Comparison of ENCODE assay signal across 8 cellular contexts in genomic region chr3:51967384-51968174, GRCh38. TPM values are rescaled to one million over a fixed set of nuclear protein-coding genes. Genes with fewer than 3 reads are reported as not detected.
DNase-seq lines count a peak whose midpoint lies in the region; ATAC-seq and TF ChIP-seq lines count a peak whose summit lies in the region.

Gene PCBP4 (minus strand): TSS chr3:51967454. CDS start chr3:51961240, 6,214 bp downstream.

- H3K27me3 ChIP-seq in H7 (ENCODE audit: control insufficient read depth, insufficient read depth, low read length) (peaks cover 3% of the 10 kb centered on the region), PC-3 (ENCODE audit: low read length) (no peaks in the 10 kb centered on the region), ascending aorta (no peaks in the 10 kb centered on the region), right atrium auricular region (no peaks in the 10 kb centered on the region), trophoblast cell (ENCODE audit: insufficient read depth, low read length) (no peaks in the 10 kb centered on the region)

- CTCF ChIA-PET in PC-3 (lab: Charles Lee) = interaction anchor here (0.6 kb wide), 3 partner anchors 15 to 84 kb away, joined by 3 to 8 read pairs (median 4); partner anchors contain the start of gene ACY1

- no peak within 1 kb of the TSS for H3K23ac ChIP-seq in trophoblast cell (ENCODE audit: low read length)

- ATAC-seq in PC-3 = peak; percentile 69

- H3K27ac ChIP-seq in PC-3 (ENCODE audit: low read length) (no peak within 1 kb of the TSS), ascending aorta (peak within 1 kb of the TSS; percentile 95 to 96), right atrium auricular region (peak within 1 kb of the TSS; percentile 91 to 94), trophoblast cell (ENCODE audit: low read depth, low read length) (peak within 1 kb of the TSS; percentile 80)

- H3K9me2 ChIP-seq in PC-3 (replicated peaks; ENCODE audit: low read length) = no peaks in the 10 kb centered on the region

- peak within 1 kb of the TSS; percentile 70 for H3K4me3 ChIP-seq in H7 (ENCODE audit: insufficient read depth, low read depth, low read length)
- H3K4me3 ChIP-seq in PC-3 (ENCODE audit: low read length) = peak within 1 kb of the TSS; percentile 81
- H3K4me3 ChIP-seq in ascending aorta = peak within 1 kb of the TSS; percentile 87 to 90
- H3K4me3 ChIP-seq in right atrium auricular region = peak within 1 kb of the TSS; percentile 74 to 91
- H3K4me3 ChIP-seq in trophoblast cell (ENCODE audit: low read depth, low read length) = peak within 1 kb of the TSS; percentile 75

- H2BK120ac ChIP-seq in trophoblast cell (ENCODE audit: insufficient read depth, low read length, poor library complexity) = peak within 1 kb of the TSS; percentile 98

- no CpG with 5 or more reads among the region's 91 CpGs for WGBS in trophoblast cell (ENCODE audit: extremely low coverage, insufficient coverage, insufficient read length)

- peak within 1 kb of the TSS; percentile 66 for H3K9ac ChIP-seq in ES-I3 (ENCODE audit: low read depth, low read length)
- peak within 1 kb of the TSS; percentile 75 for H3K9ac ChIP-seq in PC-3 (ENCODE audit: low read length)
- peak within 1 kb of the TSS; percentile 75 for H3K9ac ChIP-seq in trophoblast cell (ENCODE audit: low read length)

- peak within 1 kb of the TSS; percentile 99 for H3K18ac ChIP-seq in trophoblast cell (ENCODE audit: low read length)

- peaks cover 21% of the 10 kb centered on the region for H3K79me2 ChIP-seq in PC-3 (ENCODE audit: low read length)
- peaks cover 10% of the 10 kb centered on the region for H3K79me2 ChIP-seq in trophoblast cell (ENCODE audit: control insufficient read depth, insufficient read depth, low read length, poor library complexity)

- H2BK12ac ChIP-seq in trophoblast cell (ENCODE audit: low read length) = peak within 1 kb of the TSS; percentile 80

- H4K8ac ChIP-seq in trophoblast cell (ENCODE audit: low read depth, low read length) = peak within 1 kb of the TSS; percentile 98

- TF ChIP-seq CTCF in PC-3 (conservative IDR thresholded peaks at IDR 0.05; ENCODE audit: low read depth, low read length) (no peak), ascending aorta (IDR thresholded peaks at IDR 0.05) (no peak), right atrium auricular region (IDR thresholded peaks at IDR 0.05) (no peak)

- BruUV-seq in PC-3 (replicated peaks; lab: Mats Ljungman, UMichigan) = no TSS peak

- H2AK5ac ChIP-seq in trophoblast cell (ENCODE audit: low read length) = peak within 1 kb of the TSS; percentile 94

- H4K20me1 ChIP-seq in PC-3 (ENCODE audit: low read length) = no peaks in the 10 kb centered on the region

- intact Hi-C loops in PC-3 (cut with micrococcal nuclease) (no loop called here), ascending aorta (cut with DNase I) (loop anchor here (1.0 to 10.0 kb wide), 3 partner anchors 11 to 1353 kb away; partner anchors contain the start of genes CISH, MAPKAPK3 and PARP3)

- POLR2A ChIA-PET in PC-3 (lab: Charles Lee; ENCODE audit: unreplicated experiment) = interaction anchor here (0.6 kb wide), 1 partner anchor 18 kb away, joined by 3 read pairs; no protein-coding TSS in a partner anchor

- H3K4ac ChIP-seq in trophoblast cell (ENCODE audit: low read depth, low read length) = peak within 1 kb of the TSS; percentile 87

- H3K36me3 ChIP-seq in ES-I3 (ENCODE audit: insufficient read depth, low read length) = no peaks in the 10 kb centered on the region
- H3K36me3 ChIP-seq in H7 (replicated peaks; ENCODE audit: control insufficient read depth, insufficient read depth, low read length) = no peaks in the 10 kb centered on the region; the same call in 1 of the 2 replicates
- no peaks in the 10 kb centered on the region for H3K36me3 ChIP-seq in PC-3 (ENCODE audit: low read depth, low read length)
- H3K36me3 ChIP-seq in ascending aorta = no peaks in the 10 kb centered on the region
- no peaks in the 10 kb centered on the region for H3K36me3 ChIP-seq in right atrium auricular region
- H3K36me3 ChIP-seq in trophoblast cell (ENCODE audit: control insufficient read depth in 1 of 2, insufficient read depth in 2 of 2, low read length in 2 of 2) = peaks cover 0 to 2% of the 10 kb centered on the region in 2 experiments

- peak within 1 kb of the TSS; percentile 92 for H2BK5ac ChIP-seq in trophoblast cell (ENCODE audit: low read depth, low read length, poor library complexity)

- peak within 1 kb of the TSS; percentile 98 for H4K12ac ChIP-seq in trophoblast cell (ENCODE audit: low read depth, low read length)

- H3K4me1 ChIP-seq in ES-I3 (ENCODE audit: insufficient read depth, low read length) (peaks cover 26% of the 10 kb centered on the region), PC-3 (ENCODE audit: insufficient read depth, low read length) (peaks cover 16% of the 10 kb centered on the region), ascending aorta (peaks cover 8 to 35% of the 10 kb centered on the region in 2 donors), right atrium auricular region (peaks cover 0 to 54% of the 10 kb centered on the region in 2 donors), trophoblast cell (ENCODE audit: control insufficient read depth in 1 of 2, insufficient read depth in 2 of 2, low read length in 2 of 2) (peaks cover 13 to 23% of the 10 kb centered on the region in 2 experiments)

- H3K14ac ChIP-seq in trophoblast cell (ENCODE audit: low read length) = peak within 1 kb of the TSS; percentile 100

- H2AFZ ChIP-seq in PC-3 (ENCODE audit: low read length) (peak within 1 kb of the TSS; percentile 64), trophoblast cell (ENCODE audit: insufficient read depth, low read length, poor library complexity) (peak within 1 kb of the TSS; percentile 93)

- H3K4me2 ChIP-seq in PC-3 (ENCODE audit: low read length) (peak within 1 kb of the TSS; percentile 100), trophoblast cell (ENCODE audit: low read length) (peak within 1 kb of the TSS; percentile 85)

- H3K9me3 ChIP-seq in ES-I3 (ENCODE audit: control insufficient read depth, insufficient read depth, low read length) = no peaks in the 10 kb centered on the region
- H3K9me3 ChIP-seq in PC-3 (ENCODE audit: low read length) = no peaks in the 10 kb centered on the region
- no peaks in the 10 kb centered on the region for H3K9me3 ChIP-seq in ascending aorta
- no peaks in the 10 kb centered on the region for H3K9me3 ChIP-seq in right atrium auricular region
- H3K9me3 ChIP-seq in trophoblast cell (ENCODE audit: insufficient read depth, low read depth, low read length) = no peaks in the 10 kb centered on the region

- peak; percentile 96 for DNase-seq in H7
- DNase-seq in PC-3 = peak; percentile 64
- peak in 1 of 2 donors; percentile 89 for DNase-seq in ascending aorta (ENCODE audit: low spot score in 2 of 2)
- peak; percentile 80 for DNase-seq in right atrium auricular region (ENCODE audit: low spot score)
- peak; percentile 51 to 70 for DNase-seq in trophoblast cell
- DNase-seq in COR-L47 (lab: John Stamatoyannopoulos, UW) = no peak
- DNase-seq in cerebellar cortex (ENCODE audit: low spot score) = no peak

- no peaks in the 10 kb centered on the region for H3F3A ChIP-seq in PC-3 (ENCODE audit: low read length, unreplicated experiment)

- H3K79me1 ChIP-seq in trophoblast cell (ENCODE audit: low read length) = peaks cover 13% of the 10 kb centered on the region

- H4K91ac ChIP-seq in trophoblast cell (ENCODE audit: low read depth, low read length) = peak within 1 kb of the TSS; percentile 98

RNA-seq across cellular contexts. Expression of gene PCBP4, which starts in this region (rescaled TPM):
- total RNA-seq in H7 (2014; rRNA removed; shearing (Covaris generic)) = 29.4 and 48.1 TPM in 2 replicates
- 45.8 and 59.1 TPM in 2 replicates for total RNA-seq in PC-3 (2014; rRNA removed)
- total RNA-seq in ascending aorta = 256 TPM
- total RNA-seq in right atrium auricular region = 100 to 1,000 TPM in 1 of 2 donors, 10 to 100 TPM in 1; 73.8 to 119 TPM
- polyA plus RNA-seq in trophoblast cell (2013) = 25.0 and 25.9 TPM in 2 replicates

Comparison
In these comparisons a context has a peak if more than half of its experiments do, and no peak if none do; other contexts are left out.
1. DNase-seq: peak in H7 (single experiment), PC-3 (single experiment), right atrium auricular region (single experiment) and trophoblast cell (2 of 2); none in COR-L47 (single experiment) and cerebellar cortex (single experiment).
2. Peak in every context shown above with its lines, with median percentiles within 50 percentile points of each other: H3K9ac ChIP-seq and H3K4me3 ChIP-seq.